ENCODE assay signal across 20 cellular contexts in the genomic region with DNA sequence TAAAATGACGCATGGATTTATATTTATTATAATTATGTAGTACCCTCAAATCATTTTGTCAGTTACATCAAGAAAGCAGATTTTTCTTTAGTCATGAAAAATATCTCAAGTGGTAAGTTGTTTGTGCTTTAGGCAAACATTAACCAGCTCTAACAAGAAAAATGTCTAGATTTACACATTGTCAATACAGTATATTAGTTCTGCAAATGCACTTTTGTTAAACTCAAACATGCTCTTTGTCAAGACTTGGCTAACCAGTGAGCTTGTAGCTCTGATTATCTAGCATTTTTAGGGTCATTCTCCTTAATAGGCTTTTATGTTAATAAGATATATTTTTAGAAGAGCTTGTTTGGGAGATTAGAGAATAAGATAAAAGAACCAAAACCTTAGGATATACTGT.
"Had no signal": no experiment of that assay in that cellular context is flagged by ENCODE, and none has a peak within 500 bp of the region (broad histone marks: within the 10 kb centered on the region; RNA-seq: fewer than 3 reads in every experiment).

No MANE protein-coding gene starts in this region.

- H3K27ac ChIP-seq: coronary artery, esophagus squamous epithelium, lower lobe of right lung, parathyroid adenoma, right lobe of liver, stomach, thyroid gland had no signal

- H3K4me1 ChIP-seq: esophagus squamous epithelium, lower lobe of right lung, parathyroid adenoma, thyroid gland had no signal

- ATAC-seq: left colon; left ventricle myocardium superior; lower lobe of right lung; natural killer cell; stimulated activated effector memory CD8-positive, alpha-beta T cell treated with anti-CD3 and anti-CD28 coated beads, Interleukin-12 subunit alpha, Interleukin-12 subunit beta, amount 100 ng/mL, for 72 hours had no signal

- H3K27me3 ChIP-seq: esophagus squamous epithelium, right lobe of liver, stomach, thyroid gland had no signal

- H3K4me3 ChIP-seq: coronary artery, esophagus squamous epithelium, lower lobe of right lung, right lobe of liver, stomach, thyroid gland had no signal

- FAIRE-seq: urothelium cell line had no signal

- H3K36me3 ChIP-seq: right lobe of liver, thyroid gland had no signal

- DNase-seq: dermis blood vessel endothelial cell; effector memory CD4-positive, alpha-beta T cell; erythroblast; esophagus squamous epithelium; kidney glomerular epithelial cell; left colon; left ventricle myocardium superior; lower lobe of right lung; natural killer cell; right lobe of liver; stimulated activated CD4-positive, alpha-beta T cell treated with anti-CD3 and anti-CD28 coated beads, Interleukin-15, amount 100 ng/mL, for 24 hours; stimulated activated CD4-positive, alpha-beta T cell treated with anti-CD3 and anti-CD28 coated beads, Interleukin-4, amount 100 ng/mL, for 1 hour; stimulated activated naive CD4-positive, alpha-beta T cell treated with Interleukin-2 at 50 U/mL for 16 hours; stomach; thyroid gland; trophoblast cell had no signal

- H3K9me3 ChIP-seq: esophagus squamous epithelium, lower lobe of right lung, right lobe of liver, stomach, thyroid gland had no signal
